Comparison of ENCODE assay signal across 8 cellular contexts in the genomic region with DNA sequence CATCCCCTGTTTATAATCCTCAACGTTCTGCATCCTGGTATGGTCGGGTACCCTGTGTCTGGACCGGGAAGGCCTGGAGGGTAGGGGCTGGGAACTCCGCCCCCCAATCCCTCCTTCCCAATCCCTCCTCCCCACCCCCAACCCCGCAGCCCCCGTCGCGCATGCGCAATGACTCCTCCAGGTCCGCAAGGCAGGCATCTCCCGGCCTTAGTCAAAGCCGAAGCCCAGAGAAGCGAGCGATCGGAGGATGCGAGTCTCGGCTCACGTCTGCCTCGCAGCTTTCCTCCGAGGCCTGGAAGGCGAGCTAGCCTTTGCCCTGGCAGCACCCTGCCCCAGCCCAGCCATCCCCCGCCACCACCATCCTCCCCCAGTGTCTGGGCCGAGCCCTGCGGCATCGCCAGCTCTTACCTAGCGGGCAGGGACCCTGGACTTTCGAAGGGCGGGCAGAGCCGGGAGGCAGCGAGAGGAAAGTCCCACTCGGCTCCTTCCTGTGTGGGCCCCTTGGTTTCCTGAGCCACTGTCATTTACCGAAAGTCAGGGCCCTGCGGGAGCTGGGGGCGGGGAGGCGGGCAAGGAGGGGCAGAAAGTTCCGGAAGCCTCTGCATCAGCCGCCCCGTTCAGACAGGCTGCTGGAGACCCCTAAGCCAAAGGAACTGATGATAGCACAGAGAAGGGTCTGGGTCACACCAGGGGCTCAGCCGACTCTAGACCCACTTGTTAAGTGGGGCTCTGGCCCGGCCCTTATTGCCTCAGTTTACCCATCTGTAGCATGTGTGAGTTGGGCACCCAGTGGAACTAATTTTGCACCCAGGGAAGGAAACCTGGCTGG. TPM values are rescaled to one million over a fixed set of nuclear protein-coding genes. Genes with fewer than 3 reads are reported as not detected.
DNase-seq lines count a peak whose midpoint lies in the region; ATAC-seq and TF ChIP-seq lines count a peak whose summit lies in the region.

Gene JAK3, minus strand, starts transcription at position 445 of the 829 bp plus-strand sequence. CDS start 3,565 bp downstream, outside the sequence.

- H3K27ac ChIP-seq in CD8-positive, alpha-beta memory T cell (ENCODE audit: low read depth, low read length), result peak within 1 kb of the TSS; percentile 69
- H3K27ac ChIP-seq in OCI-LY7 (ENCODE audit: low read depth, low read length, poor library complexity, severe bottlenecking), result peak within 1 kb of the TSS; percentile 81

- peak within 1 kb of the TSS; percentile 80 for H3K4me3 ChIP-seq in CD8-positive, alpha-beta memory T cell (ENCODE audit: low read length)
- H3K4me3 ChIP-seq in OCI-LY7 (ENCODE audit: low read depth, low read length, poor library complexity, severe bottlenecking) (peak within 1 kb of the TSS; percentile 66), fibroblast of villous mesenchyme (ENCODE audit: low read depth, low read length) (peak within 1 kb of the TSS; percentile 54)

- H3K27ac Mint-ChIP-seq in CD8-positive, alpha-beta memory T cell, result peak within 1 kb of the TSS; percentile 94 to 98 (median 96)
- no peak within 1 kb of the TSS for H3K27ac Mint-ChIP-seq in Calu3 (ENCODE audit: unreplicated experiment)

- TF ChIP-seq CTCF in OCI-LY7 (conservative IDR thresholded peaks at IDR 0.05; ENCODE audit: low read length), result no peak
- no peak for TF ChIP-seq CTCF in fibroblast of villous mesenchyme (IDR thresholded peaks at IDR 0.05; ENCODE audit: insufficient read depth, low read depth, low read length)
- TF ChIP-seq CTCF in Calu3 (IDR thresholded peaks at IDR 0.05; ENCODE audit: unreplicated experiment), result no peak

- H3K27me3 Mint-ChIP-seq in CD8-positive, alpha-beta memory T cell, result peaks cover 0 to 3% of the 10 kb centered on the region in 2 donors
- peaks cover 13% of the 10 kb centered on the region for H3K27me3 Mint-ChIP-seq in Calu3 (ENCODE audit: unreplicated experiment)

- DNase-seq in CD8-positive, alpha-beta memory T cell, result peak; percentile 74 to 89 (median 81)
- DNase-seq in OCI-LY7 (ENCODE audit: low spot score) (peak; percentile 87), fibroblast of villous mesenchyme (ENCODE audit: low read depth) (peak; percentile 72), nucleus accumbens (lab: John Stamatoyannopoulos, UW) (peak in 48 of 56 donors; percentile 5 to 78 (median 40)), stromal cell of bone marrow (ENCODE audit: low read depth) (peak; percentile 38), Calu3 (no peak)
- peak; percentile 86 for DNase-seq in activated T-helper 9 cell treated with anti-CD3 and anti-CD28 coated beads, Interleukin-2, amount 50 U/mL, for 16 hours (ENCODE audit: low read depth)

- peaks cover 0 to 20% (median 3%) of the 10 kb centered on the region in 3 donors for H3K36me3 Mint-ChIP-seq in CD8-positive, alpha-beta memory T cell
- H3K36me3 Mint-ChIP-seq in Calu3 (ENCODE audit: insufficient read depth, unreplicated experiment), result no peaks in the 10 kb centered on the region

- H3K9me2 ChIP-seq in OCI-LY7 (ENCODE audit: insufficient read depth, low read length), result no peaks in the 10 kb centered on the region

- no peaks in the 10 kb centered on the region for H3K9me3 ChIP-seq in CD8-positive, alpha-beta memory T cell (ENCODE audit: low read length)
- H3K9me3 ChIP-seq in OCI-LY7 (ENCODE audit: low read length), result no peaks in the 10 kb centered on the region

- peak; percentile 47 for ATAC-seq in GM21723 (IDR thresholded peaks at IDR 0.05; ENCODE audit: unreplicated experiment)

- H3K4me1 ChIP-seq in CD8-positive, alpha-beta memory T cell (ENCODE audit: insufficient read depth, low read length), result peaks cover 63% of the 10 kb centered on the region
- peaks cover 49% of the 10 kb centered on the region for H3K4me1 ChIP-seq in OCI-LY7 (ENCODE audit: insufficient read depth, low read length, poor library complexity, severe bottlenecking)

- POLR2A ChIA-PET in CD8-positive, alpha-beta memory T cell (lab: Charles Lee), result interaction anchor here (0.6 to 1.8 kb wide), 9 partner anchors 12 to 150 kb away, joined by 3 to 25 read pairs (median 5); partner anchors contain the start of genes CCDC124, FCHO1, MAP1S and RPL18A
- POLR2A ChIA-PET in OCI-LY7 (lab: Charles Lee), result interaction anchor here (0.6 to 2.3 kb wide), 6 partner anchors 11 to 291 kb away, joined by 3 to 11 read pairs (median 6); partner anchors contain the start of gene RPL18A

- no TSS peak for BruUV-seq in OCI-LY7 (replicated peaks; lab: Mats Ljungman, UMichigan)
- no TSS peak for BruUV-seq in Calu3 (replicated peaks; lab: Mats Ljungman, UMichigan)

- no peaks in the 10 kb centered on the region for H3K79me2 ChIP-seq in OCI-LY7 (ENCODE audit: insufficient read depth, low read depth, low read length)

- peaks cover 15% of the 10 kb centered on the region for H3K36me3 ChIP-seq in CD8-positive, alpha-beta memory T cell (ENCODE audit: insufficient read depth, low read length)
- H3K36me3 ChIP-seq in OCI-LY7 (ENCODE audit: insufficient read depth, low read length), result peaks cover 4% of the 10 kb centered on the region; the same call in 1 of the 2 replicates

- intact Hi-C loops in OCI-LY7 (cut with micrococcal nuclease; ENCODE audit: unreplicated experiment) (no loop called here), Calu3 (cut with micrococcal nuclease; ENCODE audit: unreplicated experiment) (no loop called here)

- CTCF ChIA-PET in CD8-positive, alpha-beta memory T cell (lab: Charles Lee), result interaction anchor here (0.6 to 1.4 kb wide), 5 partner anchors 8 to 161 kb away, joined by 3 to 8 read pairs (median 3); partner anchors contain the start of genes ARRDC2, CCDC124 and RPL18A
- CTCF ChIA-PET in OCI-LY7 (lab: Charles Lee; ENCODE audit: unreplicated experiment) (interaction anchor here (0.7 kb wide), 1 partner anchor 242 kb away, joined by 3 read pairs; no protein-coding TSS in a partner anchor), Calu3 (lab: Charles Lee) (no interaction called here)

- peaks cover 57 to 77% (median 72%) of the 10 kb centered on the region in 3 donors for H3K4me1 Mint-ChIP-seq in CD8-positive, alpha-beta memory T cell
- peaks cover 10% of the 10 kb centered on the region for H3K4me1 Mint-ChIP-seq in Calu3 (ENCODE audit: low read depth, unreplicated experiment)

- no peaks in the 10 kb centered on the region for H3K9me3 Mint-ChIP-seq in CD8-positive, alpha-beta memory T cell
- no peaks in the 10 kb centered on the region for H3K9me3 Mint-ChIP-seq in Calu3 (ENCODE audit: low read depth, unreplicated experiment)

- peak within 1 kb of the TSS; percentile 45 for H2AFZ ChIP-seq in OCI-LY7 (ENCODE audit: low read length)

- H3K4me2 ChIP-seq in OCI-LY7 (ENCODE audit: low read length), result peak within 1 kb of the TSS; percentile 72

- H3K4me3 Mint-ChIP-seq in CD8-positive, alpha-beta memory T cell, result peak within 1 kb of the TSS; percentile 87 to 97 (median 93)
- no peak within 1 kb of the TSS for H3K4me3 Mint-ChIP-seq in Calu3 (ENCODE audit: low read depth, unreplicated experiment)

- H3K27me3 ChIP-seq in CD8-positive, alpha-beta memory T cell (ENCODE audit: insufficient read depth, low read length, poor library complexity, severe bottlenecking), result no peaks in the 10 kb centered on the region

- no peaks in the 10 kb centered on the region for H4K20me1 ChIP-seq in OCI-LY7 (ENCODE audit: insufficient read depth, low read length)

RNA-seq across cellular contexts. Expression of gene JAK3, which starts in this region (rescaled TPM):
- total RNA-seq in CD8-positive, alpha-beta memory T cell, result 100 to 1,000 TPM; 119 to 125 TPM
- polyA plus RNA-seq in CD8-positive, alpha-beta memory T cell, result 84.0 TPM
- total RNA-seq in OCI-LY7 (2014; rRNA removed; shearing (Covaris generic)), result 9.4 and 14.0 TPM in 2 replicates
- 24.4 and 25.3 TPM in 2 replicates for total RNA-seq in OCI-LY7 (2022)
- total RNA-seq in fibroblast of villous mesenchyme, result 6.1 and 7.8 TPM in 2 replicates
- total RNA-seq in Calu3 (2022), result not detected in 2 replicates

Comparison
In these comparisons a context has a peak if more than half of its experiments do, and no peak if none do; other contexts are left out.
1. RNA of gene JAK3 (total RNA-seq): 119 to 125 TPM in CD8-positive, alpha-beta memory T cell; 9.4 to 25.3 TPM in OCI-LY7, 6.1 to 7.8 TPM in fibroblast of villous mesenchyme and not detected in Calu3; every median in the first group is over 4 times any median in the second.
2. Peak in every context shown above with its lines, with median percentiles within 50 percentile points of each other: H3K4me3 ChIP-seq.